2 cellular contexts compared by ENCODE assay signal in the genomic region with DNA sequence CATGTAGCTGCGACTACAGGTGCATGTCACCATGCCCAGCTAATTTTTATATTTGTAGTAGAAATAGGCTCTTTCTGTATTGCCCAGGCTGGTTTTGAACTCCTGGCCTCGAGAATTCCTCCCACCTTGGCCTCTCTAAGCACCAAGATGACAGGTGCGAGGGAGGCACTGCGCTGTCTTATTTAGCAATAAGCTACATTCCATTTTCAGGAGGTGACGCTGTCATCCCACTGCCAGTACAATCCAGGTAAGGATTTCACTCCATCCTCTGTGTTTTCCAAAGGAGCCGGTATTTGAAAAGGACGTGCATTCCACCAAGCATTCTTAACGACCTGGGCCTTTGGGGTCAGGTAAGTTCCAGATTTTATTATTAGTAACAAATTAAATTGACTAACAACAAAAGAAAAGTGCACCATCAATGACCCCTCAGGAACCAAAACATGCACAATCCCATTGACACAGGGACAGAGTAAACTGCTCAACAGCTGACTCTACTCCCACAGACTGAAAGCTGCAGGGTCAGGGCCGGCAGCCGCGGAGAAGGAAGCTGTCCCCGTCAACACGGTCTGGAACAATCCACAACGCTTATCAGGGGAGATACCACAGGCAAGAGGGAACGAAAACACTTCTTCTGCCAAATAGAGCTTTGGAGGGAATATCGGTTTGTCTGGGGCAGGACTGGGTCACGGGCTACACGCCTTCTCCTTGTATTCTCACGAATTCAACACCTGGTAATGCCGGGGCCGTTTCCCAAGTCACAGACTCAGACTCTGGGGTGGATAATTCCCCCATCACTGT.
TF ChIP-seq lines count a peak whose summit lies in the region.

No MANE protein-coding gene starts in this region.

TF ChIP-seq in endothelial cell of umbilical vein, 7 proteins besides CTCF, POLR2A, EP300 and RAD21:
- no peak for TF ChIP-seq MYC (IDR thresholded peaks at IDR 0.05; ENCODE audit: low read depth, low read length)
- no peak for TF ChIP-seq JUN (IDR thresholded peaks at IDR 0.05; ENCODE audit: borderline replicate concordance, insufficient read depth, insufficient read length, low read depth)
- no peak for TF ChIP-seq POLR2AphosphoS5 (IDR thresholded peaks at IDR 0.05; ENCODE audit: insufficient read depth, low read depth, low read length)
- no peak for TF ChIP-seq GATA2 (IDR thresholded peaks at IDR 0.05; ENCODE audit: insufficient read depth, insufficient read length, low read depth, low read length)
- TF ChIP-seq EZH2 (IDR thresholded peaks at IDR 0.05; ENCODE audit: borderline replicate concordance, low read depth, low read length, severe bottlenecking) = no peak
- TF ChIP-seq FOS (IDR thresholded peaks at IDR 0.05; ENCODE audit: borderline replicate concordance, insufficient read depth, low read length) = no peak
- TF ChIP-seq, protein P1, sequence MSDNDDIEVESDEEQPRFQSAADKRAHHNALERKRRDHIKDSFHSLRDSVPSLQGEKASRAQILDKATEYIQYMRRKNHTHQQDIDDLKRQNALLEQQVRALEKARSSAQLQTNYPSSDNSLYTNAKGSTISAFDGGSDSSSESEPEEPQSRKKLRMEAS (IDR thresholded peaks at IDR 0.05; ENCODE audit: insufficient read depth, insufficient read length) = no peak
TF ChIP-seq in endothelial cell of umbilical vein: peak in this region for 0.

TF ChIP-seq in HepG2, 621 proteins besides CTCF, POLR2A, EP300 and RAD21 (continues in another document):
- TF ChIP-seq, protein P2, sequence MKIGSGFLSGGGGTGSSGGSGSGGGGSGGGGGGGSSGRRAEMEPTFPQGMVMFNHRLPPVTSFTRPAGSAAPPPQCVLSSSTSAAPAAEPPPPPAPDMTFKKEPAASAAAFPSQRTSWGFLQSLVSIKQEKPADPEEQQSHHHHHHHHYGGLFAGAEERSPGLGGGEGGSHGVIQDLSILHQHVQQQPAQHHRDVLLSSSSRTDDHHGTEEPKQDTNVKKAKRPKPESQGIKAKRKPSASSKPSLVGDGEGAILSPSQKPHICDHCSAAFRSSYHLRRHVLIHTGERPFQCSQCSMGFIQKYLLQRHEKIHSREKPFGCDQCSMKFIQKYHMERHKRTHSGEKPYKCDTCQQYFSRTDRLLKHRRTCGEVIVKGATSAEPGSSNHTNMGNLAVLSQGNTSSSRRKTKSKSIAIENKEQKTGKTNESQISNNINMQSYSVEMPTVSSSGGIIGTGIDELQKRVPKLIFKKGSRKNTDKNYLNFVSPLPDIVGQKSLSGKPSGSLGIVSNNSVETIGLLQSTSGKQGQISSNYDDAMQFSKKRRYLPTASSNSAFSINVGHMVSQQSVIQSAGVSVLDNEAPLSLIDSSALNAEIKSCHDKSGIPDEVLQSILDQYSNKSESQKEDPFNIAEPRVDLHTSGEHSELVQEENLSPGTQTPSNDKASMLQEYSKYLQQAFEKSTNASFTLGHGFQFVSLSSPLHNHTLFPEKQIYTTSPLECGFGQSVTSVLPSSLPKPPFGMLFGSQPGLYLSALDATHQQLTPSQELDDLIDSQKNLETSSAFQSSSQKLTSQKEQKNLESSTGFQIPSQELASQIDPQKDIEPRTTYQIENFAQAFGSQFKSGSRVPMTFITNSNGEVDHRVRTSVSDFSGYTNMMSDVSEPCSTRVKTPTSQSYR (CRISPR knock-in tag; IDR thresholded peaks at IDR 0.05; ENCODE audit: borderline replicate concordance) = no peak
- TF ChIP-seq HOXA3 (CRISPR knock-in tag; IDR thresholded peaks at IDR 0.05) = 0 out of 2 replicates have a peak, but pooled peaks have one; percentile 20
- no peak for TF ChIP-seq JUNB (CRISPR knock-in tag; IDR thresholded peaks at IDR 0.05; ENCODE audit: borderline replicate concordance)
- TF ChIP-seq, protein P3, sequence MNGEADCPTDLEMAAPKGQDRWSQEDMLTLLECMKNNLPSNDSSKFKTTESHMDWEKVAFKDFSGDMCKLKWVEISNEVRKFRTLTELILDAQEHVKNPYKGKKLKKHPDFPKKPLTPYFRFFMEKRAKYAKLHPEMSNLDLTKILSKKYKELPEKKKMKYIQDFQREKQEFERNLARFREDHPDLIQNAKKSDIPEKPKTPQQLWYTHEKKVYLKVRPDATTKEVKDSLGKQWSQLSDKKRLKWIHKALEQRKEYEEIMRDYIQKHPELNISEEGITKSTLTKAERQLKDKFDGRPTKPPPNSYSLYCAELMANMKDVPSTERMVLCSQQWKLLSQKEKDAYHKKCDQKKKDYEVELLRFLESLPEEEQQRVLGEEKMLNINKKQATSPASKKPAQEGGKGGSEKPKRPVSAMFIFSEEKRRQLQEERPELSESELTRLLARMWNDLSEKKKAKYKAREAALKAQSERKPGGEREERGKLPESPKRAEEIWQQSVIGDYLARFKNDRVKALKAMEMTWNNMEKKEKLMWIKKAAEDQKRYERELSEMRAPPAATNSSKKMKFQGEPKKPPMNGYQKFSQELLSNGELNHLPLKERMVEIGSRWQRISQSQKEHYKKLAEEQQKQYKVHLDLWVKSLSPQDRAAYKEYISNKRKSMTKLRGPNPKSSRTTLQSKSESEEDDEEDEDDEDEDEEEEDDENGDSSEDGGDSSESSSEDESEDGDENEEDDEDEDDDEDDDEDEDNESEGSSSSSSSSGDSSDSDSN (CRISPR knock-in tag; IDR thresholded peaks at IDR 0.05) = no peak
- no peak for TF ChIP-seq FOXA1 (IDR thresholded peaks at IDR 0.05)
- TF ChIP-seq FOXA1 (CRISPR knock-in tag; IDR thresholded peaks at IDR 0.05) = no peak
- TF ChIP-seq, protein P4, sequence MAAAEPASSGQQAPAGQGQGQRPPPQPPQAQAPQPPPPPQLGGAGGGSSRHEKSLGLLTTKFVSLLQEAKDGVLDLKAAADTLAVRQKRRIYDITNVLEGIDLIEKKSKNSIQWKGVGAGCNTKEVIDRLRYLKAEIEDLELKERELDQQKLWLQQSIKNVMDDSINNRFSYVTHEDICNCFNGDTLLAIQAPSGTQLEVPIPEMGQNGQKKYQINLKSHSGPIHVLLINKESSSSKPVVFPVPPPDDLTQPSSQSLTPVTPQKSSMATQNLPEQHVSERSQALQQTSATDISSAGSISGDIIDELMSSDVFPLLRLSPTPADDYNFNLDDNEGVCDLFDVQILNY (CRISPR knock-in tag; conservative IDR thresholded peaks at IDR 0.05) = no peak
- no peak for TF ChIP-seq ZFP36L1 (CRISPR knock-in tag; IDR thresholded peaks at IDR 0.05)
- TF ChIP-seq, protein P5, sequence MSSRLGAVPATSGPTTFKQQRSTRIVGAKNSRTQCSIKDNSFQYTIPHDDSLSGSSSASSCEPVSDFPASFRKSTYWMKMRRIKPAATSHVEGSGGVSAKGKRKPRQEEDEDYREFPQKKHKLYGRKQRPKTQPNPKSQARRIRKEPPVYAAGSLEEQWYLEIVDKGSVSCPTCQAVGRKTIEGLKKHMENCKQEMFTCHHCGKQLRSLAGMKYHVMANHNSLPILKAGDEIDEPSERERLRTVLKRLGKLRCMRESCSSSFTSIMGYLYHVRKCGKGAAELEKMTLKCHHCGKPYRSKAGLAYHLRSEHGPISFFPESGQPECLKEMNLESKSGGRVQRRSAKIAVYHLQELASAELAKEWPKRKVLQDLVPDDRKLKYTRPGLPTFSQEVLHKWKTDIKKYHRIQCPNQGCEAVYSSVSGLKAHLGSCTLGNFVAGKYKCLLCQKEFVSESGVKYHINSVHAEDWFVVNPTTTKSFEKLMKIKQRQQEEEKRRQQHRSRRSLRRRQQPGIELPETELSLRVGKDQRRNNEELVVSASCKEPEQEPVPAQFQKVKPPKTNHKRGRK (CRISPR knock-in tag; IDR thresholded peaks at IDR 0.05) = no peak
- TF ChIP-seq BCL6 (CRISPR knock-in tag; IDR thresholded peaks at IDR 0.05) = no peak
- TF ChIP-seq ZNF552 (CRISPR knock-in tag; IDR thresholded peaks at IDR 0.05; ENCODE audit: borderline replicate concordance) = no peak
- TF ChIP-seq ZNF207 (IDR thresholded peaks at IDR 0.05; ENCODE audit: borderline replicate concordance) = no peak
- no peak for TF ChIP-seq ZNF530 (CRISPR knock-in tag; IDR thresholded peaks at IDR 0.05; ENCODE audit: low read depth)
- TF ChIP-seq SMARCE1 (IDR thresholded peaks at IDR 0.05; ENCODE audit: borderline replicate concordance) = no peak
- no peak for TF ChIP-seq ZNF619 (CRISPR knock-in tag; IDR thresholded peaks at IDR 0.05)
- TF ChIP-seq, protein P6, sequence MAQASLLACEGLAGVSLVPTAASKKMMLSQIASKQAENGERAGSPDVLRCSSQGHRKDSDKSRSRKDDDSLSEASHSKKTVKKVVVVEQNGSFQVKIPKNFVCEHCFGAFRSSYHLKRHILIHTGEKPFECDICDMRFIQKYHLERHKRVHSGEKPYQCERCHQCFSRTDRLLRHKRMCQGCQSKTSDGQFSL (CRISPR knock-in tag; IDR thresholded peaks at IDR 0.05) = no peak
- TF ChIP-seq, protein P7, sequence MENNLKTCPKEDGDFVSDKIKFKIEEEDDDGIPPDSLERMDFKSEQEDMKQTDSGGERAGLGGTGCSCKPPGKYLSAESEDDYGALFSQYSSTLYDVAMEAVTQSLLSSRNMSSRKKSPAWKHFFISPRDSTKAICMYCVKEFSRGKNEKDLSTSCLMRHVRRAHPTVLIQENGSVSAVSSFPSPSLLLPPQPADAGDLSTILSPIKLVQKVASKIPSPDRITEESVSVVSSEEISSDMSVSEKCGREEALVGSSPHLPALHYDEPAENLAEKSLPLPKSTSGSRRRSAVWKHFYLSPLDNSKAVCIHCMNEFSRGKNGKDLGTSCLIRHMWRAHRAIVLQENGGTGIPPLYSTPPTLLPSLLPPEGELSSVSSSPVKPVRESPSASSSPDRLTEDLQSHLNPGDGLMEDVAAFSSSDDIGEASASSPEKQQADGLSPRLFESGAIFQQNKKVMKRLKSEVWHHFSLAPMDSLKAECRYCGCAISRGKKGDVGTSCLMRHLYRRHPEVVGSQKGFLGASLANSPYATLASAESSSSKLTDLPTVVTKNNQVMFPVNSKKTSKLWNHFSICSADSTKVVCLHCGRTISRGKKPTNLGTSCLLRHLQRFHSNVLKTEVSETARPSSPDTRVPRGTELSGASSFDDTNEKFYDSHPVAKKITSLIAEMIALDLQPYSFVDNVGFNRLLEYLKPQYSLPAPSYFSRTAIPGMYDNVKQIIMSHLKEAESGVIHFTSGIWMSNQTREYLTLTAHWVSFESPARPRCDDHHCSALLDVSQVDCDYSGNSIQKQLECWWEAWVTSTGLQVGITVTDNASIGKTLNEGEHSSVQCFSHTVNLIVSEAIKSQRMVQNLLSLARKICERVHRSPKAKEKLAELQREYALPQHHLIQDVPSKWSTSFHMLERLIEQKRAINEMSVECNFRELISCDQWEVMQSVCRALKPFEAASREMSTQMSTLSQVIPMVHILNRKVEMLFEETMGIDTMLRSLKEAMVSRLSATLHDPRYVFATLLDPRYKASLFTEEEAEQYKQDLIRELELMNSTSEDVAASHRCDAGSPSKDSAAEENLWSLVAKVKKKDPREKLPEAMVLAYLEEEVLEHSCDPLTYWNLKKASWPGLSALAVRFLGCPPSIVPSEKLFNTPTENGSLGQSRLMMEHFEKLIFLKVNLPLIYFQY (CRISPR knock-in tag; IDR thresholded peaks at IDR 0.05; ENCODE audit: borderline replicate concordance) = no peak
- TF ChIP-seq ZFYVE20 (CRISPR knock-in tag; IDR thresholded peaks at IDR 0.05; ENCODE audit: borderline replicate concordance, low read depth) = no peak
- TF ChIP-seq ZNF563 (CRISPR knock-in tag; IDR thresholded peaks at IDR 0.05) = no peak
- no peak for TF ChIP-seq TBX2 (CRISPR knock-in tag; IDR thresholded peaks at IDR 0.05; ENCODE audit: borderline replicate concordance)
- no peak for TF ChIP-seq ZNF816 (CRISPR knock-in tag; IDR thresholded peaks at IDR 0.05; ENCODE audit: borderline replicate concordance)
- no peak for TF ChIP-seq HNRNPK (IDR thresholded peaks at IDR 0.05; ENCODE audit: low read depth, low read length, poor library complexity, severe bottlenecking)
- TF ChIP-seq ZBTB42 (CRISPR knock-in tag; IDR thresholded peaks at IDR 0.05) = no peak
- no peak for TF ChIP-seq NFYC (CRISPR knock-in tag; IDR thresholded peaks at IDR 0.05)
- TF ChIP-seq POLR2G (IDR thresholded peaks at IDR 0.05; ENCODE audit: low read depth, low read length) = no peak
- TF ChIP-seq, protein P8, sequence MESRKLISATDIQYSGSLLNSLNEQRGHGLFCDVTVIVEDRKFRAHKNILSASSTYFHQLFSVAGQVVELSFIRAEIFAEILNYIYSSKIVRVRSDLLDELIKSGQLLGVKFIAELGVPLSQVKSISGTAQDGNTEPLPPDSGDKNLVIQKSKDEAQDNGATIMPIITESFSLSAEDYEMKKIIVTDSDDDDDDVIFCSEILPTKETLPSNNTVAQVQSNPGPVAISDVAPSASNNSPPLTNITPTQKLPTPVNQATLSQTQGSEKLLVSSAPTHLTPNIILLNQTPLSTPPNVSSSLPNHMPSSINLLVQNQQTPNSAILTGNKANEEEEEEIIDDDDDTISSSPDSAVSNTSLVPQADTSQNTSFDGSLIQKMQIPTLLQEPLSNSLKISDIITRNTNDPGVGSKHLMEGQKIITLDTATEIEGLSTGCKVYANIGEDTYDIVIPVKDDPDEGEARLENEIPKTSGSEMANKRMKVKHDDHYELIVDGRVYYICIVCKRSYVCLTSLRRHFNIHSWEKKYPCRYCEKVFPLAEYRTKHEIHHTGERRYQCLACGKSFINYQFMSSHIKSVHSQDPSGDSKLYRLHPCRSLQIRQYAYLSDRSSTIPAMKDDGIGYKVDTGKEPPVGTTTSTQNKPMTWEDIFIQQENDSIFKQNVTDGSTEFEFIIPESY (CRISPR knock-in tag; IDR thresholded peaks at IDR 0.05) = 0 out of 2 replicates have a peak, but pooled peaks have one; percentile 36
- TF ChIP-seq HES4 (CRISPR knock-in tag; IDR thresholded peaks at IDR 0.05; ENCODE audit: borderline replicate concordance) = no peak
- TF ChIP-seq, protein P9, sequence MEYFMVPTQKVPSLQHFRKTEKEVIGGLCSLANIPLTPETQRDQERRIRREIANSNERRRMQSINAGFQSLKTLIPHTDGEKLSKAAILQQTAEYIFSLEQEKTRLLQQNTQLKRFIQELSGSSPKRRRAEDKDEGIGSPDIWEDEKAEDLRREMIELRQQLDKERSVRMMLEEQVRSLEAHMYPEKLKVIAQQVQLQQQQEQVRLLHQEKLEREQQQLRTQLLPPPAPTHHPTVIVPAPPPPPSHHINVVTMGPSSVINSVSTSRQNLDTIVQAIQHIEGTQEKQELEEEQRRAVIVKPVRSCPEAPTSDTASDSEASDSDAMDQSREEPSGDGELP (IDR thresholded peaks at IDR 0.05; ENCODE audit: borderline replicate concordance, low read depth) = peak; percentile 67; the same call in 1 of the 2 replicates
- no peak for TF ChIP-seq ZNF605 (CRISPR knock-in tag; IDR thresholded peaks at IDR 0.05)
- no peak for TF ChIP-seq MXD4 (CRISPR knock-in tag; IDR thresholded peaks at IDR 0.05)
- TF ChIP-seq ZBTB38 (CRISPR knock-in tag; IDR thresholded peaks at IDR 0.05) = peak; percentile 95
- TF ChIP-seq ZNF776 (CRISPR knock-in tag; IDR thresholded peaks at IDR 0.05) = no peak
- TF ChIP-seq, protein P10, sequence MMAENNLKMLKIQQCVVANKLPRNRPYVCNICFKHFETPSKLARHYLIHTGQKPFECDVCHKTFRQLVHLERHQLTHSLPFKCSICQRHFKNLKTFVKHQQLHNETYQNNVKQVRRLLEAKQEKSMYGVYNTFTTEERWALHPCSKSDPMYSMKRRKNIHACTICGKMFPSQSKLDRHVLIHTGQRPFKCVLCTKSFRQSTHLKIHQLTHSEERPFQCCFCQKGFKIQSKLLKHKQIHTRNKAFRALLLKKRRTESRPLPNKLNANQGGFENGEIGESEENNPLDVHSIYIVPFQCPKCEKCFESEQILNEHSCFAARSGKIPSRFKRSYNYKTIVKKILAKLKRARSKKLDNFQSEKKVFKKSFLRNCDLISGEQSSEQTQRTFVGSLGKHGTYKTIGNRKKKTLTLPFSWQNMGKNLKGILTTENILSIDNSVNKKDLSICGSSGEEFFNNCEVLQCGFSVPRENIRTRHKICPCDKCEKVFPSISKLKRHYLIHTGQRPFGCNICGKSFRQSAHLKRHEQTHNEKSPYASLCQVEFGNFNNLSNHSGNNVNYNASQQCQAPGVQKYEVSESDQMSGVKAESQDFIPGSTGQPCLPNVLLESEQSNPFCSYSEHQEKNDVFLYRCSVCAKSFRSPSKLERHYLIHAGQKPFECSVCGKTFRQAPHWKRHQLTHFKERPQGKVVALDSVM (CRISPR knock-in tag; IDR thresholded peaks at IDR 0.05) = no peak
- TF ChIP-seq HNF4A (CRISPR knock-in tag; IDR thresholded peaks at IDR 0.05) = peak; percentile 13; the same call in 1 of the 2 replicates
- TF ChIP-seq RARA (CRISPR knock-in tag; IDR thresholded peaks at IDR 0.05) = peak; percentile 25; the same call in 1 of the 2 replicates
